16 cellular contexts compared by ENCODE assay signal in genomic region chr3:66353530-66353929, GRCh38.
DNase-seq lines count a peak whose midpoint lies in the region; ATAC-seq and TF ChIP-seq lines count a peak whose summit lies in the region.
"Had no signal": no experiment of that assay in that cellular context is flagged by ENCODE, and none has a peak within 500 bp of the region (broad histone marks: within the 10 kb centered on the region; RNA-seq: fewer than 3 reads in every experiment).

No MANE protein-coding gene starts in this region.

- peaks cover 16% of the 10 kb centered on the region for H3K4me1 Mint-ChIP-seq in CD8-positive, alpha-beta T cell (ENCODE audit: low read depth)
- H3K4me1 Mint-ChIP-seq in natural killer cell treated with Interleukin-12 subunit alpha and Interleukin-12 subunit beta and Interleukin-15 and Interleukin-18, amount 100 ng/mL, for 72 hours (ENCODE audit: low read depth in 2 of 2) = peaks cover 38 to 42% of the 10 kb centered on the region in 2 donors
- H3K4me1 Mint-ChIP-seq: activated B cell treated with CpG ODN at 0.5 μM for 24 hours had no signal

- H3K27me3 ChIP-seq in CD8-positive, alpha-beta T cell (ENCODE audit: insufficient read depth, low read length) = no peaks in the 10 kb centered on the region
- H3K27me3 ChIP-seq: body of pancreas, gastroesophageal sphincter had no signal

- no peaks in the 10 kb centered on the region for H3K9me3 Mint-ChIP-seq in CD8-positive, alpha-beta T cell
- H3K9me3 Mint-ChIP-seq in natural killer cell treated with Interleukin-12 subunit alpha and Interleukin-12 subunit beta and Interleukin-15 and Interleukin-18, amount 100 ng/mL, for 72 hours = no peaks in the 10 kb centered on the region
- H3K9me3 Mint-ChIP-seq: activated B cell treated with CpG ODN at 0.5 μM for 24 hours, T-cell had no signal

- TF ChIP-seq CTCF in CD8-positive, alpha-beta T cell (IDR thresholded peaks at IDR 0.05) = no peak
- no peak for TF ChIP-seq CTCF in fibroblast of mammary gland (conservative IDR thresholded peaks at IDR 0.05; ENCODE audit: control insufficient read depth, insufficient read depth, low read depth, low read length)

- no peaks in the 10 kb centered on the region for H3K36me3 ChIP-seq in CD8-positive, alpha-beta T cell (ENCODE audit: insufficient read depth, low read length)
- H3K36me3 ChIP-seq in SK-N-MC (ENCODE audit: insufficient read depth, low read length) = no peaks in the 10 kb centered on the region
- H3K36me3 ChIP-seq: gastroesophageal sphincter had no signal

- H3K9me3 ChIP-seq in CD8-positive, alpha-beta T cell (ENCODE audit: low read length) = no peaks in the 10 kb centered on the region
- H3K9me3 ChIP-seq in SK-N-MC (ENCODE audit: low read depth, low read length) = no peaks in the 10 kb centered on the region
- H3K9me3 ChIP-seq: body of pancreas, gastroesophageal sphincter had no signal

- POLR2A ChIA-PET in CD8-positive, alpha-beta T cell (lab: Charles Lee) = no interaction called here

- H3K4me3 ChIP-seq in CD8-positive, alpha-beta T cell (ENCODE audit: low read depth, low read length) = no peak overlapping the region
- H3K4me3 ChIP-seq in SK-N-MC = no peak overlapping the region
- H3K4me3 ChIP-seq in fibroblast of mammary gland (ENCODE audit: control insufficient read depth, low read depth, low read length) = no peak overlapping the region
- H3K4me3 ChIP-seq: body of pancreas, gastroesophageal sphincter had no signal

- no peak overlapping the region for H3K9ac ChIP-seq in SK-N-MC (ENCODE audit: insufficient read length)

- H3K36me3 Mint-ChIP-seq in CD8-positive, alpha-beta T cell = peaks cover 27% of the 10 kb centered on the region
- H3K36me3 Mint-ChIP-seq in natural killer cell treated with Interleukin-12 subunit alpha and Interleukin-12 subunit beta and Interleukin-15 and Interleukin-18, amount 100 ng/mL, for 72 hours = peaks cover 9% of the 10 kb centered on the region
- H3K36me3 Mint-ChIP-seq: activated CD8-positive, alpha-beta memory T cell treated with anti-CD3 and anti-CD28 coated beads, Interleukin-2, amount 10 ng/mL, durations not matched to agents 7 days and 5 days had no signal

- no peak for ATAC-seq in CD8-positive, alpha-beta T cell
- ATAC-seq in natural killer cell treated with Interleukin-12 subunit alpha and Interleukin-12 subunit beta and Interleukin-15 and Interleukin-18, amount 100 ng/mL, for 72 hours = peak in 1 of 2 donors; percentile 31
- no peak for ATAC-seq in GM19467 (IDR thresholded peaks at IDR 0.05; ENCODE audit: unreplicated experiment)
- ATAC-seq: activated CD8-positive, alpha-beta memory T cell treated with anti-CD3 and anti-CD28 coated beads, Interleukin-2, amount 10 ng/mL, durations not matched to agents 7 days and 5 days; body of pancreas; gastroesophageal sphincter had no signal

- H3K4me1 ChIP-seq in CD8-positive, alpha-beta T cell (ENCODE audit: insufficient read depth, low read length) = no peaks in the 10 kb centered on the region
- H3K4me1 ChIP-seq: body of pancreas had no signal

- H3K4me3 Mint-ChIP-seq in CD8-positive, alpha-beta T cell = no peak overlapping the region
- H3K4me3 Mint-ChIP-seq in natural killer cell treated with Interleukin-12 subunit alpha and Interleukin-12 subunit beta and Interleukin-15 and Interleukin-18, amount 100 ng/mL, for 72 hours = peak overlapping the region; percentile 43
- H3K4me3 Mint-ChIP-seq: activated B cell treated with CpG ODN at 0.5 μM for 24 hours; activated CD8-positive, alpha-beta memory T cell treated with anti-CD3 and anti-CD28 coated beads, Interleukin-2, amount 10 ng/mL, durations not matched to agents 7 days and 5 days; T-cell had no signal

- H3K27ac Mint-ChIP-seq in CD8-positive, alpha-beta T cell = peak overlapping the region; percentile 46
- H3K27ac Mint-ChIP-seq in natural killer cell treated with Interleukin-12 subunit alpha and Interleukin-12 subunit beta and Interleukin-15 and Interleukin-18, amount 100 ng/mL, for 72 hours = peak overlapping the region; percentile 69 to 75
- H3K27ac Mint-ChIP-seq: activated B cell treated with CpG ODN at 0.5 μM for 24 hours; activated CD8-positive, alpha-beta memory T cell treated with anti-CD3 and anti-CD28 coated beads, Interleukin-2, amount 10 ng/mL, durations not matched to agents 7 days and 5 days; progenitor cell of endocrine pancreas had no signal

- H3K27me3 Mint-ChIP-seq in CD8-positive, alpha-beta T cell (ENCODE audit: low read depth) = no peaks in the 10 kb centered on the region
- no peaks in the 10 kb centered on the region for H3K27me3 Mint-ChIP-seq in natural killer cell treated with Interleukin-12 subunit alpha and Interleukin-12 subunit beta and Interleukin-15 and Interleukin-18, amount 100 ng/mL, for 72 hours
- H3K27me3 Mint-ChIP-seq: activated B cell treated with CpG ODN at 0.5 μM for 24 hours; activated CD8-positive, alpha-beta memory T cell treated with anti-CD3 and anti-CD28 coated beads, Interleukin-2, amount 10 ng/mL, durations not matched to agents 7 days and 5 days; progenitor cell of endocrine pancreas; T-cell had no signal

- CTCF ChIA-PET in CD8-positive, alpha-beta T cell (lab: Charles Lee) = interaction anchor here (0.5 to 3.9 kb wide), 3 partner anchors 8 to 73 kb away, joined by 3 to 12 read pairs (median 3); no protein-coding TSS in a partner anchor

- intact Hi-C loops in CD8-positive, alpha-beta T cell (cut with DNase I, micrococcal nuclease) = no loop called here

- no peak overlapping the region for H3K27ac ChIP-seq in CD8-positive, alpha-beta T cell (ENCODE audit: low read depth, low read length)
- peak overlapping the region; percentile 25; the same call in 1 of the 2 replicates for H3K27ac ChIP-seq in SK-N-MC
- H3K27ac ChIP-seq: body of pancreas, gastroesophageal sphincter had no signal

- no peak for DNase-seq in CD8-positive, alpha-beta T cell
- DNase-seq in SK-N-MC (ENCODE audit: low read depth, low spot score) (no peak), fibroblast of mammary gland (ENCODE audit: low read depth) (peak; percentile 33), NCI-H146 (lab: John Stamatoyannopoulos, UW) (no peak), DMS 273 treated with DMSO at 0.1 percent for 48 hours (lab: John Stamatoyannopoulos, UW) (no peak), retina (no peak)
- no peak for DNase-seq in natural killer cell treated with Interleukin-12 subunit alpha and Interleukin-12 subunit beta and Interleukin-15 and Interleukin-18, amount 100 ng/mL, for 72 hours (ENCODE audit: low spot score)
- DNase-seq: activated B cell treated with CpG ODN at 0.5 μM for 24 hours; activated CD8-positive, alpha-beta memory T cell treated with anti-CD3 and anti-CD28 coated beads, Interleukin-2, amount 10 ng/mL, durations not matched to agents 7 days and 5 days; activated gamma-delta T cell treated with Interleukin-2 at 50 U/mL for 16 hours; body of pancreas; NCI-H82; T-cell had no signal
